In genomic region chr1:202501281-202501680, GRCh38 we compare ENCODE assay signal across 8 cellular contexts.
DNase-seq lines count a peak whose midpoint lies in the region; ATAC-seq lines count a peak whose summit lies in the region.

No MANE protein-coding gene starts in this region.

- no peak overlapping the region for H4K8ac ChIP-seq in neuronal stem cell (ENCODE audit: low read depth, low read length)

- no peak overlapping the region for H2BK15ac ChIP-seq in neuronal stem cell (ENCODE audit: low read length)

- no peaks in the 10 kb centered on the region for H3K79me1 ChIP-seq in neuronal stem cell (ENCODE audit: low read depth, low read length)

- H3K4me3 ChIP-seq in neuronal stem cell (ENCODE audit: low read length in 2 of 2): no peak overlapping the region

- H2AFZ ChIP-seq in neuronal stem cell (ENCODE audit: low read length): no peak overlapping the region

- H3K36me3 ChIP-seq in neuronal stem cell (replicated peaks in 1 of 2; ENCODE audit: control insufficient read depth in 2 of 2, insufficient read depth in 2 of 2, low read length in 2 of 2): peaks cover 0 to 2% of the 10 kb centered on the region in 2 donors

- no peak overlapping the region for H3K23ac ChIP-seq in neuronal stem cell (ENCODE audit: low read depth, low read length, poor library complexity)

- no peak overlapping the region for H3K9ac ChIP-seq in neuronal stem cell (ENCODE audit: low read depth, low read length, poor library complexity)

- no peak overlapping the region for H2BK120ac ChIP-seq in neuronal stem cell (ENCODE audit: low read depth, low read length)

- H3K4me1 ChIP-seq in neuronal stem cell (ENCODE audit: control insufficient read depth in 2 of 2, insufficient read depth in 1 of 2, low read depth in 1 of 2, low read length in 2 of 2): peaks cover 3 to 12% of the 10 kb centered on the region in 2 donors

- WGBS in neuronal stem cell (ENCODE audit: extremely low coverage in 2 of 2, insufficient read length in 2 of 2, insufficient replicate concordance in 1 of 2), 2 donors: no CpG with 5 or more reads among the region's 2 CpGs

- H3K4me2 ChIP-seq in neuronal stem cell (ENCODE audit: insufficient read depth, low read length, poor library complexity, severe bottlenecking): no peak overlapping the region

- no peak overlapping the region for H3K18ac ChIP-seq in neuronal stem cell (ENCODE audit: low read length)

- H2AK5ac ChIP-seq in neuronal stem cell (ENCODE audit: low read depth, low read length): no peak overlapping the region

- no peak overlapping the region for H2BK5ac ChIP-seq in neuronal stem cell (ENCODE audit: low read length)

- H3K14ac ChIP-seq in neuronal stem cell (ENCODE audit: low read length): no peak overlapping the region

- ATAC-seq in GM18868 (IDR thresholded peaks at IDR 0.05; ENCODE audit: unreplicated experiment) (no peak), GM19467 (IDR thresholded peaks at IDR 0.05; ENCODE audit: unreplicated experiment) (no peak)

- no peak overlapping the region for H2BK12ac ChIP-seq in neuronal stem cell (ENCODE audit: low read length)

- DNase-seq in SKM-1 treated with dmso at 0.1 percent for 144 hours (lab: John Stamatoyannopoulos, UW; ENCODE audit: unreplicated experiment): peak; percentile 23
- DNase-seq in SKM-1 (lab: John Stamatoyannopoulos, UW; ENCODE audit: unreplicated experiment): no peak
- DNase-seq in NCI-H2171 (lab: John Stamatoyannopoulos, UW): peak; percentile 4
- DNase-seq in dermis blood vessel endothelial cell: peak; percentile 50
- peak; percentile 8 for DNase-seq in neuronal stem cell (ENCODE audit: low spot score)
- DNase-seq in NCI-H510A treated with DMSO at 0.1 percent for 48 hours (lab: John Stamatoyannopoulos, UW): no peak

- H3K27me3 ChIP-seq in neuronal stem cell (ENCODE audit: control insufficient read depth in 3 of 3, insufficient read depth in 3 of 3, low read depth in 1 of 3, low read length in 3 of 3): no peaks in the 10 kb centered on the region

- no peak overlapping the region for H4K91ac ChIP-seq in neuronal stem cell (ENCODE audit: low read depth, low read length, poor library complexity)

- H3K9me3 ChIP-seq in neuronal stem cell (replicated peaks in 1 of 2; ENCODE audit: control insufficient read depth in 2 of 2, insufficient read depth in 1 of 2, low read depth in 1 of 2, low read length in 2 of 2): no peaks in the 10 kb centered on the region

- H3K27ac ChIP-seq in neuronal stem cell (replicated peaks; ENCODE audit: low read length): no peak overlapping the region

- no peak overlapping the region for H3K4ac ChIP-seq in neuronal stem cell (ENCODE audit: low read length)

Comparison
In these comparisons a context has a peak if more than half of its experiments do, and no peak if none do; other contexts are left out.
1. DNase-seq: peak in SKM-1 treated with dmso at 0.1 percent for 144 hours (single experiment), NCI-H2171 (single experiment), dermis blood vessel endothelial cell (single experiment) and neuronal stem cell (single experiment); none in SKM-1 (single experiment) and NCI-H510A treated with DMSO at 0.1 percent for 48 hours (single experiment).